1 cellular context compared by ENCODE assay signal in the genomic region with DNA sequence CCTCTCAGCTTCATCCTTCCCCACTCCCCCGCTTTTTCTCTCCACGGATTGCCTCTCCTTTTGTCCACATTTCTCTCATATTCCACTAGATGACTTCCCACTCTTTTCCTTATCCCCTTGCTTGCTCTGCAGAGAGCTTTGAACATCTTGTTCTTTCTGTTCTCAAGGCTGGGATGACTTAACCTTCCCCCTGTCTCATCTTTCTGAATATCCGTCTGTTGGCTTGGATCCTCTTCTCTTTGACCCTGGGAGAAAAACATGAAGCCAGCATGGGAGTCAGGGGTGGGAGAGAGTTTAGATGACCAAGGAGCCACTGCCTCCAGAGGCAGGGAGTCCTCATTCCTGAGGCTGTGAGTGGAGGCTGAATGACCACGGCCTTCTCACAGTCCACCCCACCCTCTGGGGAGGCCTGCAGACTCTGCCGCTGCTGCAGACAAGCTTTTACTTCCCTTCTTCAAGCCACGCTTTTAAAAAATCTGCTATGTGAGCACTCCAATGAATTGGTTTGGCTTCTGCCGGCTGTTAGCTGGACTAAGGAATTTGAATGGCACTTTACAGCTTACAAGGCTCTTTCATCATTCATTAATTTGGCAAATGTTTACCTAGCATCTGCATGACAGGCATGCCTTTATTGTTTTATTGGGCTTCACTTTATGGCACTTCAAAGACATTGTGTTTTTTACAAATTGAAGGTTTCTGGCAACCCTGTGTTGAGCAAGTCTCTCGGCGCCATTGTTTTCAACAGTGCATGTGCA.
TF ChIP-seq lines count a peak whose summit lies in the region.

No MANE protein-coding gene starts in this region.

TF ChIP-seq in K562, 482 proteins besides CTCF, POLR2A, EP300 and RAD21 (continued from another document):
- TF ChIP-seq POLR3G (IDR thresholded peaks at IDR 0.05; ENCODE audit: extremely low read depth, insufficient read length, insufficient replicate concordance) = no peak
- TF ChIP-seq DIDO1 (tag; IDR thresholded peaks at IDR 0.05; ENCODE audit: low read depth) = no peak
- TF ChIP-seq TEAD2 (tag; IDR thresholded peaks at IDR 0.05) = no peak
- TF ChIP-seq SMARCB1 (IDR thresholded peaks at IDR 0.05; ENCODE audit: insufficient read length, low read depth) = no peak
TF ChIP-seq in K562: peak in this region for 2.
